In genomic region chr11:47007579-47007978, GRCh38 we compare ENCODE assay signal across 19 cellular contexts.
DNase-seq lines count a peak whose midpoint lies in the region; ATAC-seq and TF ChIP-seq lines count a peak whose summit lies in the region.
"Had no signal": no experiment of that assay in that cellular context is flagged by ENCODE, and none has a peak within 500 bp of the region (broad histone marks: within the 10 kb centered on the region; RNA-seq: fewer than 3 reads in every experiment).

No MANE protein-coding gene starts in this region.

- peaks cover 12% of the 10 kb centered on the region for H3K4me1 ChIP-seq in stomach smooth muscle (ENCODE audit: control insufficient read depth, insufficient read depth, low read length)

- H3K4me1 Mint-ChIP-seq in MCF 10A (ENCODE audit: insufficient read depth, unreplicated experiment), result peaks cover 22% of the 10 kb centered on the region

- no peaks in the 10 kb centered on the region for H3K9me3 Mint-ChIP-seq in MCF 10A (ENCODE audit: unreplicated experiment)
- H3K9me3 Mint-ChIP-seq: CD4-positive, alpha-beta T cell had no signal

- no peak overlapping the region for H3K27ac Mint-ChIP-seq in MCF 10A (ENCODE audit: low read depth, unreplicated experiment)
- H3K27ac Mint-ChIP-seq: B cell; CD4-positive, alpha-beta T cell had no signal

- no peaks in the 10 kb centered on the region for H3K36me3 Mint-ChIP-seq in MCF 10A (ENCODE audit: insufficient read depth, unreplicated experiment)

- POLR2A ChIA-PET in MCF 10A (lab: Yijun Ruan, JAX), result interaction anchor here (0.7 kb wide), 1 partner anchor 23 kb away, joined by 3 read pairs; no protein-coding TSS in a partner anchor

- BruUV-seq in MCF 10A (replicated peaks; lab: Mats Ljungman, UMichigan), result no TSS peak

- H3K4me3 ChIP-seq in fibroblast of the aortic adventitia (ENCODE audit: low read depth, low read length) (no peak overlapping the region), stomach smooth muscle (ENCODE audit: low read length in 2 of 2) (no peak overlapping the region)
- H3K4me3 ChIP-seq: GM12878, SJCRH30 had no signal

- peak overlapping the region; percentile 13 for H3K27ac ChIP-seq in stomach smooth muscle (ENCODE audit: low read length)
- H3K27ac ChIP-seq: SJCRH30 had no signal

- H3K27me3 Mint-ChIP-seq in MCF 10A (ENCODE audit: insufficient read depth, unreplicated experiment), result no peaks in the 10 kb centered on the region
- H3K27me3 Mint-ChIP-seq: B cell; CD4-positive, alpha-beta T cell had no signal

- H3K4me3 Mint-ChIP-seq in MCF 10A (ENCODE audit: unreplicated experiment), result no peak overlapping the region
- H3K4me3 Mint-ChIP-seq: B cell; CD4-positive, alpha-beta T cell had no signal

- H3K9ac ChIP-seq in stomach smooth muscle (ENCODE audit: low read length in 2 of 2), result no peak overlapping the region

- no peak for TF ChIP-seq CTCF in fibroblast of the aortic adventitia (IDR thresholded peaks at IDR 0.05; ENCODE audit: insufficient read depth, low read length)
- TF ChIP-seq CTCF in MCF 10A (IDR thresholded peaks at IDR 0.05; ENCODE audit: unreplicated experiment), result no peak

- DNase-seq in NCI-H2171 (lab: John Stamatoyannopoulos, UW), result peak; percentile 36
- peak; percentile 80 for DNase-seq in NCI-H526 treated with DMSO at 0.1 percent for 48 hours (lab: John Stamatoyannopoulos, UW)
- DNase-seq in fibroblast of the aortic adventitia (ENCODE audit: low read depth), result peak; percentile 41
- DNase-seq in activated CD4-positive, alpha-beta T cell treated with anti-CD3 and anti-CD28 coated beads, Interleukin-2, amount 50 U/mL, for 4 hours, result no peak
- no peak for DNase-seq in MCF 10A (ENCODE audit: unreplicated experiment)
- DNase-seq: Calu3; CD4-positive, alpha-beta T cell; GDM1; GOT3; MV-4-11; NCI-H1417; NCI-H187 treated with DMSO at 0.1 percent for 48 hours; NCI-H510A treated with DMSO at 0.1 percent for 48 hours; PC-3; SJCRH30 had no signal

- no peaks in the 10 kb centered on the region for H3K9me3 ChIP-seq in stomach smooth muscle (ENCODE audit: control insufficient read depth in 2 of 2, low read length in 2 of 2)
- H3K9me3 ChIP-seq: SJCRH30 had no signal

- intact Hi-C loops in MCF 10A (cut with micrococcal nuclease), result no loop called here

- CTCF ChIA-PET in MCF 10A (lab: Yijun Ruan, JAX), result no interaction called here

- no peak for ATAC-seq in GM19324 (IDR thresholded peaks at IDR 0.05; ENCODE audit: low FRiP score, unreplicated experiment)
- ATAC-seq: GM12878, PC-3 had no signal

- H3K27me3 ChIP-seq in stomach smooth muscle (ENCODE audit: control insufficient read depth in 1 of 2, insufficient read depth in 2 of 2, low read length in 2 of 2), result no peaks in the 10 kb centered on the region
- H3K27me3 ChIP-seq: SJCRH30 had no signal

- H3K36me3 ChIP-seq in stomach smooth muscle (ENCODE audit: control insufficient read depth in 2 of 2, insufficient read depth in 2 of 2, low read length in 2 of 2), result no peaks in the 10 kb centered on the region
- H3K36me3 ChIP-seq: SJCRH30 had no signal

Comparison
In these comparisons a context has a peak if more than half of its experiments do, and no peak if none do; other contexts are left out.
1. DNase-seq: peak in NCI-H2171 (single experiment), NCI-H526 treated with DMSO at 0.1 percent for 48 hours (single experiment) and fibroblast of the aortic adventitia (single experiment); none in activated CD4-positive, alpha-beta T cell treated with anti-CD3 and anti-CD28 coated beads, Interleukin-2, amount 50 U/mL, for 4 hours (0 of 2) and MCF 10A (single experiment).